In the genomic region with DNA sequence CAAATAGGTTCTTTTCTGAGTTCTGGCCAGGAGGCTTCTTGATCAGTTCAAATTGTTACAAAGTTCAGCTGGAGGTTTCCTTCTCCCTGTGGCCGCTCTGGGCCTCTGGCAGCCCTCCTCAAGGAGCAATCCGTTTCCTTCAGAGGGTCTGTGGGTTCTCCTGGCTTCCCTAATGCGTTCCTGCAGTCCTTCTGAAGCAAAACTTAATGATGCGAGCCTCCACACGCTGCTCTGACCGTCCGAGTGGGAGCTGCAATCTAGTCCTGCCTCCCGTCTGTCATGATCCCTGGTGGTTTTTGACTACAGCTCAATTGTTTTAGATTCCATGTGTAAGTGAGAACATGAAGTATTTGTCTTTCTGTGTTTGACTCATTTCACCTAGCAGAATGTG, we compare ENCODE assay signal across 10 cellular contexts. TPM values are rescaled to one million over a fixed set of nuclear protein-coding genes. Genes with fewer than 3 reads are reported as not detected.
DNase-seq lines count a peak whose midpoint lies in the region; ATAC-seq and TF ChIP-seq lines count a peak whose summit lies in the region.
"Had no signal": no experiment of that assay in that cellular context is flagged by ENCODE, and none has a peak within 500 bp of the region (broad histone marks: within the 10 kb centered on the region; RNA-seq: fewer than 3 reads in every experiment).

No MANE protein-coding gene starts in this region.

- no peaks in the 10 kb centered on the region for H3K36me3 Mint-ChIP-seq in CD14-positive monocyte
- no peaks in the 10 kb centered on the region for H3K36me3 Mint-ChIP-seq in MCF 10A (ENCODE audit: insufficient read depth, unreplicated experiment)
- no peaks in the 10 kb centered on the region for H3K36me3 Mint-ChIP-seq in natural killer cell treated with Interleukin-12 subunit alpha and Interleukin-12 subunit beta and Interleukin-15 and Interleukin-18, amount 100 ng/mL, for 72 hours

- H3K36me3 ChIP-seq in Karpas-422 (ENCODE audit: insufficient read depth, low read length) = no peaks in the 10 kb centered on the region
- H3K36me3 ChIP-seq: heart left ventricle, prostate gland had no signal

- intact Hi-C loops in CD14-positive monocyte (cut with micrococcal nuclease) (loop anchor here (2.0 to 5.0 kb wide), 2 partner anchors 57 to 59 kb away; no protein-coding TSS in a partner anchor), MCF 10A (cut with micrococcal nuclease) (no loop called here)

- no TSS peak for BruUV-seq in MCF 10A (replicated peaks; lab: Mats Ljungman, UMichigan)

- H3K4me3 ChIP-seq in Karpas-422 (ENCODE audit: low read length) = peak overlapping the region; percentile 58; the same call in 1 of the 2 replicates

- peaks cover 8% of the 10 kb centered on the region for H3K4me1 Mint-ChIP-seq in CD14-positive monocyte
- peaks cover 12% of the 10 kb centered on the region for H3K4me1 Mint-ChIP-seq in MCF 10A (ENCODE audit: insufficient read depth, unreplicated experiment)
- H3K4me1 Mint-ChIP-seq in natural killer cell treated with Interleukin-12 subunit alpha and Interleukin-12 subunit beta and Interleukin-15 and Interleukin-18, amount 100 ng/mL, for 72 hours (ENCODE audit: low read depth in 2 of 2) = peaks cover 10 to 11% of the 10 kb centered on the region in 2 donors

- CTCF ChIA-PET in MCF 10A (lab: Yijun Ruan, JAX) = interaction anchor here (0.6 to 15.3 kb wide), 36 partner anchors 9 to 919 kb away, joined by 3 to 281 read pairs (median 6); partner anchors contain the start of genes DEFB129, DEFB132, SOX12 and TMEM74B

- H3K9me2 ChIP-seq in Karpas-422 (replicated peaks; ENCODE audit: insufficient read depth, low read length) = no peaks in the 10 kb centered on the region

- H3K27me3 Mint-ChIP-seq in CD14-positive monocyte (ENCODE audit: low read depth in 3 of 3) = peaks cover 8 to 14% (median 12%) of the 10 kb centered on the region in 3 donors
- H3K27me3 Mint-ChIP-seq in MCF 10A (ENCODE audit: insufficient read depth, unreplicated experiment) = no peaks in the 10 kb centered on the region
- H3K27me3 Mint-ChIP-seq in natural killer cell treated with Interleukin-12 subunit alpha and Interleukin-12 subunit beta and Interleukin-15 and Interleukin-18, amount 100 ng/mL, for 72 hours = peaks cover 8 to 10% of the 10 kb centered on the region in 2 donors

- peak overlapping the region; percentile 73 for H3K4me2 ChIP-seq in Karpas-422 (ENCODE audit: low read depth, low read length, poor library complexity, severe bottlenecking)

- ATAC-seq in natural killer cell treated with Interleukin-12 subunit alpha and Interleukin-12 subunit beta and Interleukin-15 and Interleukin-18, amount 100 ng/mL, for 72 hours = no peak
- no peak for ATAC-seq in HG03460 (IDR thresholded peaks at IDR 0.05; ENCODE audit: unreplicated experiment)

- peak overlapping the region; percentile 99 for H2AFZ ChIP-seq in Karpas-422 (ENCODE audit: low read length)

- peaks cover 0 to 2% (median 0%) of the 10 kb centered on the region in 7 donors for H3K9me3 Mint-ChIP-seq in CD14-positive monocyte
- no peaks in the 10 kb centered on the region for H3K9me3 Mint-ChIP-seq in MCF 10A (ENCODE audit: unreplicated experiment)
- no peaks in the 10 kb centered on the region for H3K9me3 Mint-ChIP-seq in natural killer cell treated with Interleukin-12 subunit alpha and Interleukin-12 subunit beta and Interleukin-15 and Interleukin-18, amount 100 ng/mL, for 72 hours

- H3K27ac Mint-ChIP-seq in CD14-positive monocyte = peak overlapping the region in 1 of 7 donors; percentile 5
- no peak overlapping the region for H3K27ac Mint-ChIP-seq in MCF 10A (ENCODE audit: low read depth, unreplicated experiment)
- no peak overlapping the region for H3K27ac Mint-ChIP-seq in natural killer cell treated with Interleukin-12 subunit alpha and Interleukin-12 subunit beta and Interleukin-15 and Interleukin-18, amount 100 ng/mL, for 72 hours

- POLR2A ChIA-PET in MCF 10A (lab: Yijun Ruan, JAX) = interaction anchor here (0.5 to 2.7 kb wide), 9 partner anchors 8 to 192 kb away, joined by 3 to 12 read pairs (median 3); partner anchors contain the start of gene ZCCHC3

- no peak overlapping the region for H3K27ac ChIP-seq in Karpas-422 (ENCODE audit: low read length)

- DNase-seq in CD14-positive monocyte (ENCODE audit: low spot score) (no peak), Karpas-422 (no peak), MCF 10A (ENCODE audit: unreplicated experiment) (no peak), occipital lobe (lab: John Stamatoyannopoulos, UW) (no peak), NCI-H1694 treated with DMSO at 0.1 percent for 48 hours (lab: John Stamatoyannopoulos, UW) (no peak), globus pallidus (ENCODE audit: low spot score) (no peak)
- DNase-seq in natural killer cell treated with Interleukin-12 subunit alpha and Interleukin-12 subunit beta and Interleukin-15 and Interleukin-18, amount 100 ng/mL, for 72 hours (ENCODE audit: low spot score) = no peak

- H3K4me3 Mint-ChIP-seq in CD14-positive monocyte (peak overlapping the region; percentile 78 to 95), MCF 10A (ENCODE audit: unreplicated experiment) (peak overlapping the region; percentile 61)
- peak overlapping the region; percentile 90 for H3K4me3 Mint-ChIP-seq in natural killer cell treated with Interleukin-12 subunit alpha and Interleukin-12 subunit beta and Interleukin-15 and Interleukin-18, amount 100 ng/mL, for 72 hours

- TF ChIP-seq CTCF in CD14-positive monocyte (IDR thresholded peaks at IDR 0.05) (no peak), MCF 10A (IDR thresholded peaks at IDR 0.05; ENCODE audit: unreplicated experiment) (no peak)

- peak overlapping the region; percentile 65; the same call in 1 of the 2 replicates for H3K9ac ChIP-seq in Karpas-422 (ENCODE audit: low read length)

- no peaks in the 10 kb centered on the region for H3K27me3 ChIP-seq in Karpas-422 (ENCODE audit: low read length)
- H3K27me3 ChIP-seq: heart left ventricle had no signal

- H3K4me1 ChIP-seq in Karpas-422 (ENCODE audit: low read length) = peaks cover 9% of the 10 kb centered on the region
- H3K4me1 ChIP-seq: prostate gland had no signal

- H4K20me1 ChIP-seq in Karpas-422 (ENCODE audit: insufficient read depth, low read depth, low read length) = no peaks in the 10 kb centered on the region

- H3K9me3 ChIP-seq in Karpas-422 (ENCODE audit: low read length) = no peaks in the 10 kb centered on the region
- H3K9me3 ChIP-seq: heart left ventricle, prostate gland had no signal

- no peaks in the 10 kb centered on the region for H3K79me2 ChIP-seq in Karpas-422 (ENCODE audit: low read length)

RNA-seq across cellular contexts. Expression of gene DEFB132, which starts 8.7 kb away (rescaled TPM):
- not detected for polyA plus RNA-seq in CD14-positive monocyte
- total RNA-seq in Karpas-422 (2014; rRNA removed; shearing (Covaris generic); ENCODE audit: low replicate concordance) = 0.22 TPM in 1 of 2 replicates, not detected in the other
- not detected in 2 replicates for total RNA-seq in MCF 10A (2022)
- total RNA-seq in natural killer cell treated with Interleukin-12 subunit alpha and Interleukin-12 subunit beta and Interleukin-15 and Interleukin-18, amount 100 ng/mL, for 72 hours = not detected
- not detected for total RNA-seq in occipital lobe
- polyA plus RNA-seq: heart left ventricle had no signal

RNA-seq across cellular contexts. Expression of gene C20orf96, which starts 24.3 kb away (rescaled TPM):
- under 1 TPM; 0.28 to 0.88 TPM for polyA plus RNA-seq in CD14-positive monocyte
- total RNA-seq in Karpas-422 (2014; rRNA removed; shearing (Covaris generic); ENCODE audit: low replicate concordance) = 1.8 and 2.0 TPM in 2 replicates
- total RNA-seq in MCF 10A (2022) (2.4 and 3.8 TPM in 2 replicates), occipital lobe (3.3 TPM)
- total RNA-seq in natural killer cell treated with Interleukin-12 subunit alpha and Interleukin-12 subunit beta and Interleukin-15 and Interleukin-18, amount 100 ng/mL, for 72 hours = 1 to 10 TPM; 2.0 to 6.2 TPM

RNA-seq across cellular contexts. Expression of gene ZCCHC3, which starts 31.2 kb away (rescaled TPM):
- 1 to 10 TPM; 4.5 to 5.6 TPM for polyA plus RNA-seq in CD14-positive monocyte
- 20.6 and 22.2 TPM in 2 replicates for total RNA-seq in Karpas-422 (2014; rRNA removed; shearing (Covaris generic); ENCODE audit: low replicate concordance)
- 11.7 and 12.1 TPM in 2 replicates for total RNA-seq in MCF 10A (2022)
- total RNA-seq in natural killer cell treated with Interleukin-12 subunit alpha and Interleukin-12 subunit beta and Interleukin-15 and Interleukin-18, amount 100 ng/mL, for 72 hours = 10 to 100 TPM; 18.7 to 20.6 TPM
- total RNA-seq in occipital lobe = 27.0 TPM

RNA-seq across cellular contexts. Expression of gene DEFB129, which starts 39.1 kb away (rescaled TPM):
- not detected for polyA plus RNA-seq in CD14-positive monocyte
- not detected in 2 replicates for total RNA-seq in Karpas-422 (2014; rRNA removed; shearing (Covaris generic); ENCODE audit: low replicate concordance)
- total RNA-seq in MCF 10A (2022) = not detected in 2 replicates
- total RNA-seq in natural killer cell treated with Interleukin-12 subunit alpha and Interleukin-12 subunit beta and Interleukin-15 and Interleukin-18, amount 100 ng/mL, for 72 hours = not detected
- not detected for total RNA-seq in occipital lobe
- total RNA-seq: heart left ventricle, prostate gland had no signal
- polyA plus RNA-seq: heart left ventricle had no signal

RNA-seq across cellular contexts. Expression of gene SOX12, which starts 59.1 kb away (rescaled TPM):
- polyA plus RNA-seq in CD14-positive monocyte = under 1 TPM; 0.03 to 0.12 TPM
- 8.3 and 18.0 TPM in 2 replicates for total RNA-seq in Karpas-422 (2014; rRNA removed; shearing (Covaris generic); ENCODE audit: low replicate concordance)
- total RNA-seq in MCF 10A (2022) = 17.2 and 17.6 TPM in 2 replicates
- 1 to 10 TPM in 1 of 2 donors, under 1 TPM in 1; 0.36 to 1.5 TPM for total RNA-seq in natural killer cell treated with Interleukin-12 subunit alpha and Interleukin-12 subunit beta and Interleukin-15 and Interleukin-18, amount 100 ng/mL, for 72 hours
- 9.4 TPM for total RNA-seq in occipital lobe
